Comparison of ENCODE assay signal across 1 cellular context in the genomic region with DNA sequence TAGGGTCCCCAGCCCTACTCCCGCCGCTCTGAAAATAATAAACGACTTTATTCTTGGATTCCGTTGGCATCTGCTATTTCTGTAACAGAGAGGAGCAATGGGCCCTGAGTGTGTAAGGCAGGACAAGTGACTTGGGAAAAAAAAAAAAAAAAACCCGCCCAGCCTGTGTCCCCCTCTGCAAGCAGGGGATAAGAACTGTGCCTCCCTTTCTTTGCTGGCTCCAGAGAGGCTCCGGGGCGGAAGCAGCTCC.
TF ChIP-seq lines count a peak whose summit lies in the region.

No MANE protein-coding gene starts in this region.

TF ChIP-seq in IMR-90, 13 proteins besides CTCF, POLR2A, EP300 and RAD21 (continued from another document):
- TF ChIP-seq, protein P1, sequence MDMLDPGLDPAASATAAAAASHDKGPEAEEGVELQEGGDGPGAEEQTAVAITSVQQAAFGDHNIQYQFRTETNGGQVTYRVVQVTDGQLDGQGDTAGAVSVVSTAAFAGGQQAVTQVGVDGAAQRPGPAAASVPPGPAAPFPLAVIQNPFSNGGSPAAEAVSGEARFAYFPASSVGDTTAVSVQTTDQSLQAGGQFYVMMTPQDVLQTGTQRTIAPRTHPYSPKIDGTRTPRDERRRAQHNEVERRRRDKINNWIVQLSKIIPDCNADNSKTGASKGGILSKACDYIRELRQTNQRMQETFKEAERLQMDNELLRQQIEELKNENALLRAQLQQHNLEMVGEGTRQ (IDR thresholded peaks at IDR 0.05; ENCODE audit: low read depth, low read length) = no peak
